8 cellular contexts compared by ENCODE assay signal in the genomic region with DNA sequence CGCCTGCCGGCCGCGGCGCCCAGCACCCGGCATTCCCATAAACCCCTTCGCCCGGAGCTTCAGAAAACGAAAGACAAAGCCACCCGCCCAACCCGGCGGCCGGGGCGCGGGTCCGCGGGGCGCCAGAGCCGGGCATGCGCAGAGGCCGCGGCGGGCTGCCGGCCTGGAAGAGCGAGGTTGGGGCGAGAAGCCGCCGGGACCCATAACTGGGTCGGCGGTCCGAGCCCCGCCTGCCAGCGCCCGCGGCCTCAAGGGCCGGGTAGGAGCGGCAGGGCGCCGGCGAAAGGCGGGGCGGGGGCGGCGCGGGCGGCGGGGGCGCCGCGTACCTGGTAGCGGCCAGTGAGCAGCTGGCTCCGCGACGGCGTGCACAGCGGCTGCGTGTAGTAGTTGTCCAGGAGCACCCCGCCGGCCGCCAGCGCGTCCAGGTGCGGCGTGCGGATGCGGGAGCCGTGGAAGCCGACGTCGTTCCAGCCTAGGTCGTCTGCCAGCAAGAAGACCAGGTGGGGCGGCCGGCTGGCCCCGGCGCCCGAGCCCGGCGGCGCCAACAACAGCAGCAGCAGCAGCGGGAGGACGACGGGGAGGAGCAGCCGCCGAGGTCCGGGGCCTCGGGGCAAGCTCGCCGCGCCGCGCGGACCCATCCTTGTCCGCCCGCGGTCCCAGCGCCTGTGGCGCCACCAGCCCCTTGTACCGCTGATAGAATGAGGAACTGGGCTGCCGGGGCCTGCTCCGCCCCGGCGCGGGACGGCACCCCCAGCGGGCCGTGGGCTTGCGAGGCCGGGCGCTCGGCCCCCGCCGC. TPM values are rescaled to one million over a fixed set of nuclear protein-coding genes. Genes with fewer than 3 reads are reported as not detected.
DNase-seq lines count a peak whose midpoint lies in the region; ATAC-seq and TF ChIP-seq lines count a peak whose summit lies in the region.

A gene (minus strand): TSS at position 700 of the 796 bp plus-strand sequence. CDS start 62 bp downstream, at position 638.

- H3K4me1 ChIP-seq in ACC112 (ENCODE audit: control insufficient read depth, insufficient read depth, low read length, unreplicated experiment) (peaks cover 38% of the 10 kb centered on the region), mammary epithelial cell (ENCODE audit: insufficient read depth, low read length) (peaks cover 26% of the 10 kb centered on the region), smooth muscle cell (ENCODE audit: low read depth) (peaks cover 15% of the 10 kb centered on the region)

- H3K79me2 ChIP-seq in ACC112 (ENCODE audit: control insufficient read depth, insufficient read depth, low read length, unreplicated experiment) (peaks cover 20% of the 10 kb centered on the region), mammary epithelial cell (ENCODE audit: insufficient read depth, low read length) (no peaks in the 10 kb centered on the region), smooth muscle cell (ENCODE audit: low read depth) (peaks cover 6% of the 10 kb centered on the region)

- BruUV-seq in mammary epithelial cell (replicated peaks; lab: Mats Ljungman, UMichigan) = no TSS peak

- H3K9me3 ChIP-seq in WERI-Rb-1 (ENCODE audit: severe bottlenecking) (no peaks in the 10 kb centered on the region), mammary epithelial cell (replicated peaks; ENCODE audit: insufficient read depth, low read length) (no peaks in the 10 kb centered on the region), smooth muscle cell (replicated peaks; ENCODE audit: low read depth) (no peaks in the 10 kb centered on the region)

- no CpG with 5 or more reads among the region's 112 CpGs for WGBS in mammary epithelial cell (ENCODE audit: low coverage, missing lambda C conversion rate)
- under 1% methylated on average over 94 of the region's 112 CpGs for WGBS in smooth muscle cell (ENCODE audit: low lambda C conversion rate)

- no peaks in the 10 kb centered on the region for H3F3A ChIP-seq in smooth muscle cell (ENCODE audit: low read depth)

- TF ChIP-seq CTCF in WERI-Rb-1 (IDR thresholded peaks at IDR 0.05; ENCODE audit: low read depth, low read length) (no peak), mammary epithelial cell (conservative IDR thresholded peaks at IDR 0.05 in 1 of 2, IDR thresholded peaks at IDR 0.05 in 1 of 2; ENCODE audit: extremely low read depth in 1 of 2, insufficient read depth in 1 of 2, low read depth in 1 of 2, low read length in 2 of 2) (peak; percentile 4 to 52), smooth muscle cell (IDR thresholded peaks at IDR 0.05; ENCODE audit: borderline replicate concordance, insufficient read depth, poor library complexity, severe bottlenecking) (peak; percentile 29)

- H3K9ac ChIP-seq in mammary epithelial cell (ENCODE audit: insufficient read depth, low read length) (peak within 1 kb of the TSS; percentile 62), smooth muscle cell (ENCODE audit: low read depth) (peak within 1 kb of the TSS; percentile 45)

- H3K36me3 ChIP-seq in ACC112 (ENCODE audit: insufficient read depth, low read length) (no peaks in the 10 kb centered on the region), WERI-Rb-1 (no peaks in the 10 kb centered on the region), mammary epithelial cell (ENCODE audit: insufficient read depth, low read length) (no peaks in the 10 kb centered on the region), smooth muscle cell (ENCODE audit: low read depth) (no peaks in the 10 kb centered on the region)

- in situ Hi-C loops in mammary epithelial cell (cut with MboI; ENCODE audit: low sequenced_read_pairs in 2 of 2) = no loop called here

- H3K4me2 ChIP-seq in mammary epithelial cell (ENCODE audit: insufficient read depth, low read depth, low read length) (peak within 1 kb of the TSS; percentile 85), smooth muscle cell (peak within 1 kb of the TSS; percentile 84)

- peak within 1 kb of the TSS; percentile 85 for H2AFZ ChIP-seq in ACC112 (ENCODE audit: low read length, unreplicated experiment)
- peak within 1 kb of the TSS; percentile 98 for H2AFZ ChIP-seq in mammary epithelial cell (ENCODE audit: low read depth, low read length)
- H2AFZ ChIP-seq in smooth muscle cell (ENCODE audit: low read depth) = peak within 1 kb of the TSS; percentile 98

- no peaks in the 10 kb centered on the region for H4K20me1 ChIP-seq in mammary epithelial cell (ENCODE audit: insufficient read depth, low read length)
- H4K20me1 ChIP-seq in smooth muscle cell (ENCODE audit: low read depth) = no peaks in the 10 kb centered on the region

- H3K27me3 ChIP-seq in ACC112 (ENCODE audit: insufficient read depth, low read length) (no peaks in the 10 kb centered on the region), WERI-Rb-1 (ENCODE audit: insufficient read depth, low read depth, severe bottlenecking) (no peaks in the 10 kb centered on the region), mammary epithelial cell (ENCODE audit: insufficient read depth, low read length) (no peaks in the 10 kb centered on the region), smooth muscle cell (ENCODE audit: low read depth) (peaks cover 8% of the 10 kb centered on the region)

- CTCF ChIA-PET in mammary epithelial cell (lab: Charles Lee; ENCODE audit: low non-redundant PET) = interaction anchor here (0.6 kb wide), 2 partner anchors 11 to 452 kb away, joined by 3 read pairs; no protein-coding TSS in a partner anchor

- intact Hi-C loops in mammary epithelial cell (cut with micrococcal nuclease) = loop anchor here (2.0 to 5.0 kb wide), 2 partner anchors 37 to 148 kb away; no protein-coding TSS in a partner anchor

- dilution Hi-C loops in mammary epithelial cell (cut with HindIII; ENCODE audit: low sequenced_read_pairs) = no loop called here

- DNase-seq in NCI-H2171 treated with DMSO at 0.1 percent for 48 hours (lab: John Stamatoyannopoulos, UW) (peak; percentile 72), WERI-Rb-1 (peak; percentile 91), mammary epithelial cell (peak; percentile 82), iPS-NIHi11 (ENCODE audit: low spot score) (peak; percentile 97), smooth muscle cell (lab: John Stamatoyannopoulos, UW; ENCODE audit: unreplicated experiment) (peak; percentile 62)

- ATAC-seq in GM18868 (IDR thresholded peaks at IDR 0.05; ENCODE audit: unreplicated experiment) = peak; percentile 46
- peak; percentile 44 for ATAC-seq in HG03103 (IDR thresholded peaks at IDR 0.05; ENCODE audit: low read depth, unreplicated experiment)

- H3K27ac ChIP-seq in ACC112 (ENCODE audit: low read depth, low read length) = peak within 1 kb of the TSS; percentile 73
- H3K27ac ChIP-seq in WERI-Rb-1 = peak within 1 kb of the TSS; percentile 94
- peak within 1 kb of the TSS; percentile 44 for H3K27ac ChIP-seq in mammary epithelial cell (ENCODE audit: insufficient read depth, low read depth, low read length)
- H3K27ac ChIP-seq in smooth muscle cell (ENCODE audit: low read depth) = peak within 1 kb of the TSS; percentile 67

- H3K4me3 ChIP-seq in ACC112 (ENCODE audit: low read depth, low read length) (peak within 1 kb of the TSS; percentile 88), WERI-Rb-1 (ENCODE audit: low read depth, low read length) (peak within 1 kb of the TSS; percentile 57), mammary epithelial cell (replicated peaks in 1 of 3; ENCODE audit: insufficient read depth in 1 of 3, low read depth in 2 of 3, low read length in 3 of 3) (peak within 1 kb of the TSS; percentile 66 to 79 (median 67)), smooth muscle cell (peak within 1 kb of the TSS; percentile 90)

RNA-seq across cellular contexts. Expression of the gene that starts here (rescaled TPM):
- total RNA-seq in mammary epithelial cell (1 to 10 TPM; 5.4 to 7.8 TPM), smooth muscle cell (23.2 and 27.3 TPM in 2 replicates)
- polyA plus RNA-seq in mammary epithelial cell (5.0 TPM), smooth muscle cell (10.8 and 17.5 TPM in 2 replicates)
- 5.4 TPM for polyA minus RNA-seq in mammary epithelial cell

Comparison
In these comparisons a context has a peak if more than half of its experiments do, and no peak if none do; other contexts are left out.
1. Peak in every context shown above with its lines: DNase-seq, ATAC-seq, H3K4me3 ChIP-seq and H3K27ac ChIP-seq.
2. H3K27ac ChIP-seq: peak in every context shown above with its lines; median percentile 94 in WERI-Rb-1; 73 in ACC112; 67 in smooth muscle cell; 44 in mammary epithelial cell.